14 cellular contexts compared by ENCODE assay signal in genomic region chr9:136099547-136099946, GRCh38. TPM values are rescaled to one million over a fixed set of nuclear protein-coding genes. Genes with fewer than 3 reads are reported as not detected.
A peak's percentile ranks its signal among the peaks of the same experiment; 100 is the strongest.
DNase-seq lines count a peak whose midpoint lies in the region; ATAC-seq, FAIRE-seq and TF ChIP-seq lines count a peak whose summit lies in the region.
"Had no signal": no experiment of that assay in that cellular context is flagged by ENCODE, and none has a peak within 500 bp of the region (broad histone marks: within the 10 kb centered on the region; RNA-seq: fewer than 3 reads in every experiment).

No MANE protein-coding gene starts in this region.

- no peak overlapping the region for H2BK20ac ChIP-seq in H1 (ENCODE audit: low read length)

- POLR2A ChIA-PET in HepG2 (lab: Yijun Ruan, JAX): interaction anchor here (2.0 kb wide), 1 partner anchor 107 kb away, joined by 5 read pairs; no protein-coding TSS in a partner anchor
- POLR2A ChIA-PET in H1 (lab: Charles Lee; ENCODE audit: partially characterized antibody): interaction anchor here (0.9 to 1.1 kb wide), 2 partner anchors 8 to 18 kb away, joined by 3 read pairs; no protein-coding TSS in a partner anchor

- H2BK12ac ChIP-seq in H1 (ENCODE audit: low read depth, low read length) (peak overlapping the region; percentile 68; the same call in 1 of the 2 replicates), neuronal stem cell (ENCODE audit: low read length) (no peak overlapping the region)

- H3K14ac ChIP-seq in H1 (ENCODE audit: insufficient read length): no peak overlapping the region
- no peak overlapping the region for H3K14ac ChIP-seq in neuronal stem cell (ENCODE audit: low read length)

- FAIRE-seq in HepG2 (lab: Jason Lieb, UNC): no peak
- no peak for FAIRE-seq in H1 (lab: Jason Lieb, UNC)
- FAIRE-seq: G401.6, GM19239 had no signal

- TF ChIP-seq CTCF in HepG2 (CRISPR knock-in tag; IDR thresholded peaks at IDR 0.05) (no peak), right lobe of liver (IDR thresholded peaks at IDR 0.05) (no peak), H1 (IDR thresholded peaks at IDR 0.05; ENCODE audit: control extremely low read depth in 1 of 3, insufficient read depth in 1 of 3, low read depth in 1 of 3, low read length in 3 of 3) (no peak)

- 46% methylated on average over 20 of the region's 25 CpGs for WGBS in HepG2 (ENCODE audit: low lambda C conversion rate)
- WGBS in right lobe of liver (ENCODE audit: insufficient coverage, low coverage, low lambda C conversion rate, missing lambda C conversion rate): 67% methylated on average over 15 of the region's 25 CpGs
- 100% methylated on average over 2 of the region's 25 CpGs; no CpG with 5 or more reads in 1 of the 2 experiments for WGBS in H1 (ENCODE audit: extremely low coverage in 1 of 2, insufficient coverage in 1 of 2, insufficient read length in 1 of 2, insufficient replicate concordance in 2 of 2, low coverage in 1 of 2, low lambda C conversion rate in 2 of 2, missing lambda C conversion rate in 1 of 2), 2 experiments
- no CpG with 5 or more reads among the region's 25 CpGs for WGBS in neuronal stem cell (ENCODE audit: extremely low coverage in 2 of 2, insufficient read length in 2 of 2, insufficient replicate concordance in 1 of 2), 2 donors

- H3K27ac ChIP-seq in HepG2 (ENCODE audit: extremely low read length, insufficient read depth, low read length) (no peak overlapping the region), right lobe of liver (no peak overlapping the region), H1 (ENCODE audit: low read depth, low read length) (no peak overlapping the region), neuronal stem cell (replicated peaks; ENCODE audit: low read length) (no peak overlapping the region)
- H3K27ac ChIP-seq: C4-2B had no signal

- intact Hi-C loops in HepG2 (cut with micrococcal nuclease; ENCODE audit: unreplicated experiment) (no loop called here), right lobe of liver (cut with DNase I) (no loop called here)

- H3K18ac ChIP-seq in H1 (ENCODE audit: extremely low read depth, low read length) (no peak overlapping the region), neuronal stem cell (ENCODE audit: low read length) (peak overlapping the region; percentile 76)

- BruUV-seq in HepG2 (replicated peaks; lab: Mats Ljungman, UMichigan): no TSS peak

- no peaks in the 10 kb centered on the region for H3K79me1 ChIP-seq in H1 (ENCODE audit: low read depth, low read length)
- peaks cover 2% of the 10 kb centered on the region for H3K79me1 ChIP-seq in neuronal stem cell (ENCODE audit: low read depth, low read length)

- peak overlapping the region in 1 of 3 experiments; percentile 50; a peak in 1 of 6 replicates for H3K4me3 ChIP-seq in HepG2 (replicated peaks in 1 of 3; ENCODE audit: insufficient read depth in 1 of 3, low read depth in 2 of 3, low read length in 3 of 3)
- H3K4me3 ChIP-seq in right lobe of liver: no peak overlapping the region
- H3K4me3 ChIP-seq in H1 (ENCODE audit: extremely low read depth in 1 of 4, insufficient read depth in 2 of 4, low read depth in 3 of 4, low read length in 4 of 4): no peak overlapping the region
- no peak overlapping the region for H3K4me3 ChIP-seq in neuronal stem cell (ENCODE audit: low read length in 2 of 2)

- H3K79me2 ChIP-seq in HepG2 (ENCODE audit: insufficient read depth, low read length) (no peaks in the 10 kb centered on the region), H1 (ENCODE audit: control insufficient read depth in 1 of 2, insufficient read depth in 2 of 2, low read length in 2 of 2) (no peaks in the 10 kb centered on the region)

- H4K8ac ChIP-seq in H1 (ENCODE audit: extremely low read depth, insufficient read depth, low read length) (no peak overlapping the region), neuronal stem cell (ENCODE audit: low read depth, low read length) (no peak overlapping the region)

- H3K9me3 ChIP-seq in HepG2 (ENCODE audit: low read length): no peaks in the 10 kb centered on the region
- H3K9me3 ChIP-seq in right lobe of liver: no peaks in the 10 kb centered on the region
- no peaks in the 10 kb centered on the region for H3K9me3 ChIP-seq in H1 (ENCODE audit: insufficient read depth in 2 of 2, low read depth in 1 of 2, low read length in 1 of 2)
- no peaks in the 10 kb centered on the region for H3K9me3 ChIP-seq in neuronal stem cell (replicated peaks in 1 of 2; ENCODE audit: control insufficient read depth in 2 of 2, insufficient read depth in 1 of 2, low read depth in 1 of 2, low read length in 2 of 2)

- no peak overlapping the region for H3K4ac ChIP-seq in H1 (replicated peaks; ENCODE audit: insufficient read length, low read depth, low read length)
- no peak overlapping the region for H3K4ac ChIP-seq in neuronal stem cell (ENCODE audit: low read length)

- H3K27me3 ChIP-seq in HepG2 (ENCODE audit: control insufficient read depth in 1 of 2, insufficient read depth in 2 of 2, low read length in 2 of 2): peaks cover 17 to 57% of the 10 kb centered on the region in 2 experiments
- no peaks in the 10 kb centered on the region for H3K27me3 ChIP-seq in right lobe of liver
- H3K27me3 ChIP-seq in H1 (replicated peaks in 1 of 4; ENCODE audit: control insufficient read depth in 3 of 4, extremely low read depth in 1 of 4, insufficient read depth in 3 of 4, low read length in 3 of 4): peaks cover 0 to 12% (median 9%) of the 10 kb centered on the region in 4 experiments; a peak in 6 of 7 replicates
- H3K27me3 ChIP-seq in neuronal stem cell (ENCODE audit: control insufficient read depth in 3 of 3, insufficient read depth in 3 of 3, low read depth in 1 of 3, low read length in 3 of 3): peaks cover 3 to 34% (median 13%) of the 10 kb centered on the region in 3 experiments

- H4K91ac ChIP-seq in H1 (replicated peaks; ENCODE audit: insufficient read length, low read length) (peak overlapping the region; percentile 60), neuronal stem cell (ENCODE audit: low read depth, low read length, poor library complexity) (no peak overlapping the region)

- in situ Hi-C loops in HepG2 (cut with HindIII; ENCODE audit: extremely low pct_ligation_motif_present, low pct_unique_long_range_greater_than_20kb): no loop called here
- in situ Hi-C loops in G401 (cut with HindIII; ENCODE audit: low sequenced_read_pairs): no loop called here

- no peak overlapping the region for H4K5ac ChIP-seq in H1 (ENCODE audit: insufficient read length, low read depth, low read length)

- H3K23ac ChIP-seq in H1 (ENCODE audit: insufficient read length) (no peak overlapping the region), neuronal stem cell (ENCODE audit: low read depth, low read length, poor library complexity) (no peak overlapping the region)

- H2BK15ac ChIP-seq in H1 (ENCODE audit: low read length) (no peak overlapping the region), neuronal stem cell (ENCODE audit: low read length) (peak overlapping the region; percentile 100)

- H3K23me2 ChIP-seq in H1 (ENCODE audit: low read depth, low read length): peaks cover under 1% of the 10 kb centered on the region; the same call in 1 of the 2 replicates

- H2BK120ac ChIP-seq in H1 (replicated peaks; ENCODE audit: low read depth, low read length) (no peak overlapping the region), neuronal stem cell (ENCODE audit: low read depth, low read length) (no peak overlapping the region)

- no peak for TF ChIP-seq EP300 in HepG2 (IDR thresholded peaks at IDR 0.05; ENCODE audit: low read depth in 2 of 2, low read length in 2 of 2)
- no peak for TF ChIP-seq EP300 in HepG2 (CRISPR knock-in tag; IDR thresholded peaks at IDR 0.05; ENCODE audit: borderline replicate concordance)
- no peak for TF ChIP-seq EP300 in H1 (IDR thresholded peaks at IDR 0.05; ENCODE audit: borderline replicate concordance in 1 of 2, low read depth in 2 of 2, low read length in 2 of 2)

- H2AK5ac ChIP-seq in H1 (ENCODE audit: low read depth, low read length) (no peak overlapping the region), neuronal stem cell (ENCODE audit: low read depth, low read length) (peak overlapping the region; percentile 86)

- H3K36me3 ChIP-seq in HepG2 (replicated peaks in 1 of 2; ENCODE audit: control insufficient read depth in 1 of 2, insufficient read depth in 2 of 2, low read length in 2 of 2) (no peaks in the 10 kb centered on the region), right lobe of liver (no peaks in the 10 kb centered on the region), H1 (ENCODE audit: control insufficient read depth in 2 of 4, insufficient read depth in 4 of 4, low read length in 3 of 4) (no peaks in the 10 kb centered on the region), neuronal stem cell (replicated peaks in 1 of 2; ENCODE audit: control insufficient read depth in 2 of 2, insufficient read depth in 2 of 2, low read length in 2 of 2) (no peaks in the 10 kb centered on the region)

- H2AFZ ChIP-seq in HepG2 (ENCODE audit: low read length): no peak overlapping the region
- H2AFZ ChIP-seq in H1 (ENCODE audit: low read length): no peak overlapping the region
- no peak overlapping the region for H2AFZ ChIP-seq in neuronal stem cell (ENCODE audit: low read length)

- ATAC-seq in HepG2 (no peak), right lobe of liver (no peak), GM21619 (IDR thresholded peaks at IDR 0.05; ENCODE audit: unreplicated experiment) (no peak)

- no peak for TF ChIP-seq RAD21 in HepG2 (CRISPR knock-in tag; IDR thresholded peaks at IDR 0.05)
- TF ChIP-seq RAD21 in H1 (IDR thresholded peaks at IDR 0.05 in 1 of 2, conservative IDR thresholded peaks at IDR 0.05 in 1 of 2; ENCODE audit: low read depth in 2 of 2, low read length in 2 of 2): no peak

- H3K9ac ChIP-seq in HepG2 (ENCODE audit: insufficient read depth, low read depth, low read length): no peak overlapping the region
- H3K9ac ChIP-seq in H1 (replicated peaks in 1 of 4; ENCODE audit: extremely low read depth in 1 of 4, low read depth in 3 of 4, low read length in 3 of 4): no peak overlapping the region
- H3K9ac ChIP-seq in neuronal stem cell (ENCODE audit: low read depth, low read length, poor library complexity): peak overlapping the region; percentile 70

- DNase-seq in HepG2 (ENCODE audit: low spot score) (no peak), right lobe of liver (no peak), H1 (ENCODE audit: low read depth in 1 of 2, low spot score in 2 of 2) (no peak), neuronal stem cell (ENCODE audit: low spot score) (no peak), foreskin melanocyte (no peak), G401 (ENCODE audit: low spot score) (no peak)
- DNase-seq: ACHN, DMS79, IMR-90, KBM-7 had no signal

- CTCF ChIA-PET in HepG2 (lab: Yijun Ruan, JAX; ENCODE audit: low intra/inter-chr PET ratio, low total read pairs) (no interaction called here), H1 (lab: Charles Lee; ENCODE audit: partially characterized antibody) (interaction anchor here (1.0 to 4.0 kb wide), 6 partner anchors 12 to 132 kb away, joined by 3 to 16 read pairs (median 3); no protein-coding TSS in a partner anchor)

- peak overlapping the region; percentile 81 for H3K4me2 ChIP-seq in HepG2 (ENCODE audit: low read depth, low read length)
- H3K4me2 ChIP-seq in H1 (ENCODE audit: insufficient read depth in 1 of 2, low read depth in 2 of 2, low read length in 2 of 2): no peak overlapping the region
- H3K4me2 ChIP-seq in neuronal stem cell (ENCODE audit: insufficient read depth, low read length, poor library complexity, severe bottlenecking): no peak overlapping the region

- H2BK5ac ChIP-seq in H1 (ENCODE audit: low read depth, low read length) (no peak overlapping the region), neuronal stem cell (ENCODE audit: low read length) (peak overlapping the region; percentile 22)

- H3K56ac ChIP-seq in H1 (replicated peaks; ENCODE audit: insufficient read length, low read depth, low read length): no peak overlapping the region

- H4K20me1 ChIP-seq in HepG2 (ENCODE audit: insufficient read depth, low read length): no peaks in the 10 kb centered on the region
- H4K20me1 ChIP-seq in H1 (replicated peaks in 1 of 2; ENCODE audit: control insufficient read depth in 1 of 2, insufficient read depth in 2 of 2, low read length in 2 of 2): peaks cover 0 to 2% of the 10 kb centered on the region in 2 experiments

- H3K4me1 ChIP-seq in HepG2 (ENCODE audit: insufficient read depth, low read length) (peaks cover 66% of the 10 kb centered on the region), right lobe of liver (peaks cover 0 to 5% (median 2%) of the 10 kb centered on the region in 4 donors), H1 (replicated peaks in 1 of 4; ENCODE audit: control insufficient read depth in 3 of 4, insufficient read depth in 4 of 4, low read length in 3 of 4) (peaks cover 3 to 28% (median 24%) of the 10 kb centered on the region in 4 experiments), neuronal stem cell (ENCODE audit: control insufficient read depth in 2 of 2, insufficient read depth in 1 of 2, low read depth in 1 of 2, low read length in 2 of 2) (peaks cover 17 to 27% of the 10 kb centered on the region in 2 donors)

- TF ChIP-seq POLR2A in HepG2 (IDR thresholded peaks at IDR 0.05; ENCODE audit: insufficient read depth in 1 of 2, low read depth in 2 of 2, low read length in 2 of 2): no peak
- no peak for TF ChIP-seq POLR2A in right lobe of liver (IDR thresholded peaks at IDR 0.05)
- TF ChIP-seq POLR2A in H1 (IDR thresholded peaks at IDR 0.05; ENCODE audit: control extremely low read depth in 1 of 2, low read depth in 2 of 2, low read length in 2 of 2): no peak

RNA-seq across cellular contexts. Expression of gene NACC2, which starts 4.5 kb away (rescaled TPM):
- total RNA-seq in HepG2 (2016; rRNA removed; fragmentation: Illumina TruSeq; extraction: Trizol): 10.5 and 12.3 TPM in 2 replicates
- total RNA-seq in HepG2 (2016; cell fraction: cytosol; rRNA removed; fragmentation: Illumina TruSeq; extraction: Trizol; ENCODE audit: low read depth): 2.1 and 2.2 TPM in 2 replicates
- total RNA-seq in HepG2 (2016; cell fraction: insoluble cytoplasmic fraction; rRNA removed; fragmentation: Illumina TruSeq; extraction: Trizol): 9.0 and 12.3 TPM in 2 replicates
- 5.3 TPM in 2 replicates for total RNA-seq in HepG2 (2016; cell fraction: membrane; rRNA removed; fragmentation: Illumina TruSeq; extraction: Trizol)
- total RNA-seq in HepG2 (2016; cell fraction: nucleus; rRNA removed; fragmentation: Illumina TruSeq; extraction: Trizol): 8.0 and 9.6 TPM in 2 replicates
- 5.9 and 6.3 TPM in 2 replicates for polyA plus RNA-seq in HepG2 (2011; rRNA removed)
- 4.1 and 5.8 TPM in 2 replicates for polyA plus RNA-seq in HepG2 (2011; cell fraction: cytosol; rRNA removed)
- 28.9 and 40.8 TPM in 2 replicates for polyA plus RNA-seq in HepG2 (2011; cell fraction: nucleus; rRNA removed)
- 6.2 and 7.1 TPM in 2 replicates for polyA plus RNA-seq in HepG2 (2012)
- polyA plus RNA-seq in HepG2 (2016; cell fraction: cytosol; fragmentation: Illumina TruSeq; extraction: Trizol; ENCODE audit: low read depth): 0.80 TPM in 2 replicates
- 8.9 and 10.6 TPM in 2 replicates for polyA plus RNA-seq in HepG2 (2016; cell fraction: insoluble cytoplasmic fraction; fragmentation: Illumina TruSeq; extraction: Trizol; ENCODE audit: low read depth)
- polyA plus RNA-seq in HepG2 (2016; cell fraction: membrane; fragmentation: Illumina TruSeq; extraction: Trizol; ENCODE audit: low read depth): 2.4 and 2.5 TPM in 2 replicates
- polyA plus RNA-seq in HepG2 (2016; cell fraction: nucleus; fragmentation: Illumina TruSeq; extraction: Trizol; ENCODE audit: insufficient read depth, low read depth): 15.3 and 15.7 TPM in 2 replicates
- polyA minus RNA-seq in HepG2 (2011; rRNA and poly(A)+ RNA removed; ENCODE audit: low replicate concordance): 14.5 and 16.4 TPM in 2 replicates
- polyA minus RNA-seq in HepG2 (2011; cell fraction: cytosol; rRNA and poly(A)+ RNA removed): 9.2 and 9.6 TPM in 2 replicates
- 10.6 and 13.4 TPM in 2 replicates for polyA minus RNA-seq in HepG2 (2011; cell fraction: nucleus; rRNA and poly(A)+ RNA removed)
- 10 to 100 TPM; 10.9 to 25.8 (median 13.8) TPM for total RNA-seq in right lobe of liver
- 13.6 and 14.0 TPM in 2 replicates for total RNA-seq in H1 (2021; fragmentation: NEBNext Ultra II Directional; extraction: Animal tissue kit (Norgen Biotek cat#: 25700))
- polyA plus RNA-seq in H1 (2011; rRNA removed): 8.3 and 14.9 TPM in 2 replicates
- 10.8 TPM for polyA plus RNA-seq in H1 (2011; cell fraction: cytosol; rRNA removed)
- polyA plus RNA-seq in H1 (2011; cell fraction: nucleus; rRNA removed): 16.7 TPM
- polyA plus RNA-seq in H1 (2012, experiment 1 of 2): 6.6 to 9.5 TPM (median 8.4 TPM) in 4 replicates
- polyA plus RNA-seq in H1 (2012, experiment 2 of 2): 5.6 TPM
- 6.3 TPM for polyA plus RNA-seq in H1 (2013, experiment 1 of 2)
- polyA plus RNA-seq in H1 (2013, experiment 2 of 2): 6.3 TPM
- 6.4 and 8.3 TPM in 2 replicates for polyA minus RNA-seq in H1 (2011; rRNA and poly(A)+ RNA removed)
- 12.7 TPM for polyA minus RNA-seq in H1 (2011; cell fraction: cytosol; rRNA and poly(A)+ RNA removed)
- polyA minus RNA-seq in H1 (2011; cell fraction: nucleus; rRNA and poly(A)+ RNA removed): 10.0 TPM
- polyA plus RNA-seq in neuronal stem cell (2013, experiment 1 of 2): 4.9 TPM
- polyA plus RNA-seq in neuronal stem cell (2013, experiment 2 of 2): 5.0 TPM
- 12.8 and 13.9 TPM in 2 replicates for total RNA-seq in G401 (2014; rRNA removed; shearing (Covaris generic))

RNA-seq across cellular contexts. Expression of gene TMEM250, which starts 19.1 kb away (rescaled TPM):
- total RNA-seq in HepG2 (2016; rRNA removed; fragmentation: Illumina TruSeq; extraction: Trizol) (12.0 and 13.9 TPM in 2 replicates), right lobe of liver (10 to 100 TPM; 12.4 to 29.7 (median 15.4) TPM)
- total RNA-seq in HepG2 (2016; cell fraction: cytosol; rRNA removed; fragmentation: Illumina TruSeq; extraction: Trizol; ENCODE audit: low read depth): 7.7 and 7.9 TPM in 2 replicates
- 9.6 and 13.9 TPM in 2 replicates for total RNA-seq in HepG2 (2016; cell fraction: insoluble cytoplasmic fraction; rRNA removed; fragmentation: Illumina TruSeq; extraction: Trizol)
- total RNA-seq in HepG2 (2016; cell fraction: membrane; rRNA removed; fragmentation: Illumina TruSeq; extraction: Trizol): 17.8 and 22.1 TPM in 2 replicates
- total RNA-seq in HepG2 (2016; cell fraction: nucleus; rRNA removed; fragmentation: Illumina TruSeq; extraction: Trizol): 10.1 and 11.0 TPM in 2 replicates
- polyA plus RNA-seq in HepG2 (2011; rRNA removed) (5.5 and 7.1 TPM in 2 replicates), H1 (2011; rRNA removed) (22.3 and 36.1 TPM in 2 replicates)
- 7.1 and 10.4 TPM in 2 replicates for polyA plus RNA-seq in HepG2 (2011; cell fraction: cytosol; rRNA removed)
- polyA plus RNA-seq in HepG2 (2011; cell fraction: nucleus; rRNA removed): 9.4 and 12.5 TPM in 2 replicates
- polyA plus RNA-seq in HepG2 (2012): 6.0 and 9.5 TPM in 2 replicates
- 6.4 and 8.1 TPM in 2 replicates for polyA plus RNA-seq in HepG2 (2016; cell fraction: cytosol; fragmentation: Illumina TruSeq; extraction: Trizol; ENCODE audit: low read depth)
- 14.5 and 15.8 TPM in 2 replicates for polyA plus RNA-seq in HepG2 (2016; cell fraction: insoluble cytoplasmic fraction; fragmentation: Illumina TruSeq; extraction: Trizol; ENCODE audit: low read depth)
- polyA plus RNA-seq in HepG2 (2016; cell fraction: membrane; fragmentation: Illumina TruSeq; extraction: Trizol; ENCODE audit: low read depth): 14.9 and 17.1 TPM in 2 replicates
- 14.9 and 17.4 TPM in 2 replicates for polyA plus RNA-seq in HepG2 (2016; cell fraction: nucleus; fragmentation: Illumina TruSeq; extraction: Trizol; ENCODE audit: insufficient read depth, low read depth)
- 18.3 and 50.6 TPM in 2 replicates for polyA minus RNA-seq in HepG2 (2011; rRNA and poly(A)+ RNA removed; ENCODE audit: low replicate concordance)
- polyA minus RNA-seq in HepG2 (2011; cell fraction: cytosol; rRNA and poly(A)+ RNA removed): 7.9 and 8.8 TPM in 2 replicates
- polyA minus RNA-seq in HepG2 (2011; cell fraction: nucleus; rRNA and poly(A)+ RNA removed): 4.7 and 8.0 TPM in 2 replicates
- total RNA-seq in H1 (2021; fragmentation: NEBNext Ultra II Directional; extraction: Animal tissue kit (Norgen Biotek cat#: 25700)): 34.9 and 35.3 TPM in 2 replicates
- 29.7 TPM for polyA plus RNA-seq in H1 (2011; cell fraction: cytosol; rRNA removed)
- polyA plus RNA-seq in H1 (2011; cell fraction: nucleus; rRNA removed): 51.9 TPM
- polyA plus RNA-seq in H1 (2012, experiment 1 of 2): 27.3 to 39.7 TPM (median 36.4 TPM) in 4 replicates
- polyA plus RNA-seq in H1 (2012, experiment 2 of 2): 42.5 TPM
- polyA plus RNA-seq in H1 (2013, experiment 1 of 2): 22.7 TPM
- polyA plus RNA-seq in H1 (2013, experiment 2 of 2): 22.4 TPM
- polyA minus RNA-seq in H1 (2011; rRNA and poly(A)+ RNA removed): 16.0 TPM in 2 replicates
- 31.0 TPM for polyA minus RNA-seq in H1 (2011; cell fraction: cytosol; rRNA and poly(A)+ RNA removed)
- 33.8 TPM for polyA minus RNA-seq in H1 (2011; cell fraction: nucleus; rRNA and poly(A)+ RNA removed)
- polyA plus RNA-seq in neuronal stem cell (2013, experiment 1 of 2): 23.6 TPM
- 22.7 TPM for polyA plus RNA-seq in neuronal stem cell (2013, experiment 2 of 2)
- total RNA-seq in G401 (2014; rRNA removed; shearing (Covaris generic)): 48.3 and 51.4 TPM in 2 replicates
